Comparison of ENCODE assay signal across 9 cellular contexts in the genomic region with DNA sequence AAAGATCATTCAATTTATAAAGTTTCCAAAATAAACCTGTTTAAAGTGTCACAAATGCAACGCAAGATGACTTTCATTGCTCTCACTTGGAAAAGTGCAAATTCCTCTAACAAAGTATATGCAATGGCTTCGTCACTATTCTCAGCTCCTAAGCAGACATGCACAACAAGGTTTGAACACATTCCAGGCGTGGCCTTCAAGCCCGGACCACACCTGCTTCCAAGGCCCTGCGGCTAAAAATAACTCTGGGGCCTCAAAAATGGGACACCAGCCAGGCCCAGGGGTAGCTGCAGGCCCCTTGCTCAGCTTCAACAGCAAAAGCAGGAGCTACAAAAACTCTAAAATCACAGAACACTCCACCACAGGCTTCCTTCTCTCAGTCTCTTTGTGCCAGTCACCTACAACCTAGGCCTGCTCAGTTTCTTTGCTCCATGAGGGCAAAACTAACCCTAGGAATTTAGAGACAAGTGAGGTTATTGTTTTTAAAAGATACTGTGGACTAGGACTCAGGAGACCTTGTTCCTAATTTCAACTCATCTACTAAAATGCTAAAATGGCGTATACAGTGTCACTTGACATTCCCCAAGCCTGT. TPM values are rescaled to one million over a fixed set of nuclear protein-coding genes. Genes with fewer than 3 reads are reported as not detected.
A peak's percentile ranks its signal among the peaks of the same experiment; 100 is the strongest.
DNase-seq lines count a peak whose midpoint lies in the region; ATAC-seq and TF ChIP-seq lines count a peak whose summit lies in the region.
"Had no signal": no experiment of that assay in that cellular context is flagged by ENCODE, and none has a peak within 500 bp of the region (broad histone marks: within the 10 kb centered on the region; RNA-seq: fewer than 3 reads in every experiment).

No MANE protein-coding gene starts in this region.

- no peak for ATAC-seq in GM18498 (IDR thresholded peaks at IDR 0.05; ENCODE audit: unreplicated experiment)

- WGBS in stomach, 5 donors = 27 to 57% (median 36%) methylated on average over 6 of the region's 6 CpGs

- H3K9me3 Mint-ChIP-seq in activated T-helper 2 cell treated with anti-CD3 and anti-CD28 coated beads, Interferon-gamma antibody, Interleukin-2, Interleukin-4, amounts not matched to agents 10 μg/mL and 5 μg/mL and 100 μg/mL, durations not matched to agents 14 hours and 24 hours and 36 hours = no peaks in the 10 kb centered on the region

- intact Hi-C loops in activated T-helper 2 cell treated with anti-CD3 and anti-CD28 coated beads, Interferon-gamma antibody, Interleukin-2, Interleukin-4, amounts not matched to agents 10 μg/mL and 5 μg/mL and 100 μg/mL, durations not matched to agents 14 hours and 24 hours and 36 hours (cut with micrococcal nuclease) = no loop called here
- intact Hi-C loops in stomach (cut with DNase I; ENCODE audit: low total_unique reads) = no loop called here

- no peak overlapping the region for H3K4me3 Mint-ChIP-seq in activated T-helper 2 cell treated with anti-CD3 and anti-CD28 coated beads, Interferon-gamma antibody, Interleukin-2, Interleukin-4, amounts not matched to agents 10 μg/mL and 5 μg/mL and 100 μg/mL, durations not matched to agents 14 hours and 24 hours and 36 hours (ENCODE audit: low read depth)

- H3K27ac Mint-ChIP-seq in activated T-helper 2 cell treated with anti-CD3 and anti-CD28 coated beads, Interferon-gamma antibody, Interleukin-2, Interleukin-4, amounts not matched to agents 10 μg/mL and 5 μg/mL and 100 μg/mL, durations not matched to agents 14 hours and 24 hours and 36 hours = peak overlapping the region; percentile 67

- no peak overlapping the region for H3K4me3 ChIP-seq in stomach

- DNase-seq in NCI-H1694 (lab: John Stamatoyannopoulos, UW) (peak; percentile 36), NCI-H1694 treated with DMSO at 0.1 percent for 48 hours (lab: John Stamatoyannopoulos, UW) (no peak), iPS-NIHi11 (ENCODE audit: low spot score) (peak; percentile 31), stomach (peak; percentile 78), AG20443 (ENCODE audit: low spot score) (no peak), GOT3 (lab: John Stamatoyannopoulos, UW) (no peak)
- no peak for DNase-seq in activated T-helper 2 cell treated with anti-CD3 and anti-CD28 coated beads, Interferon-gamma antibody, Interleukin-2, Interleukin-4, amounts not matched to agents 10 μg/mL and 5 μg/mL and 100 μg/mL, durations not matched to agents 14 hours and 24 hours and 36 hours (ENCODE audit: low spot score)
- DNase-seq: activated effector memory CD4-positive, alpha-beta T cell treated with Interleukin-2 at 50 U/mL for 16 hours had no signal

- peak overlapping the region; percentile 65 to 85 (median 74) for H3K27ac ChIP-seq in stomach

- no peak for TF ChIP-seq CTCF in stomach (IDR thresholded peaks at IDR 0.05)

- H3K9me3 ChIP-seq in stomach = no peaks in the 10 kb centered on the region

- H3K36me3 Mint-ChIP-seq in activated T-helper 2 cell treated with anti-CD3 and anti-CD28 coated beads, Interferon-gamma antibody, Interleukin-2, Interleukin-4, amounts not matched to agents 10 μg/mL and 5 μg/mL and 100 μg/mL, durations not matched to agents 14 hours and 24 hours and 36 hours (ENCODE audit: low read depth) = peaks cover 40% of the 10 kb centered on the region

- no peaks in the 10 kb centered on the region for H3K27me3 Mint-ChIP-seq in activated T-helper 2 cell treated with anti-CD3 and anti-CD28 coated beads, Interferon-gamma antibody, Interleukin-2, Interleukin-4, amounts not matched to agents 10 μg/mL and 5 μg/mL and 100 μg/mL, durations not matched to agents 14 hours and 24 hours and 36 hours (ENCODE audit: low read depth)

- no peak for TF ChIP-seq POLR2A in stomach (IDR thresholded peaks at IDR 0.05)

- no peaks in the 10 kb centered on the region for H3K36me3 ChIP-seq in stomach

- no peaks in the 10 kb centered on the region for H3K27me3 ChIP-seq in stomach

- no peak for TF ChIP-seq EP300 in stomach (IDR thresholded peaks at IDR 0.05)

- H3K4me1 ChIP-seq in stomach = peaks cover 26 to 75% (median 44%) of the 10 kb centered on the region in 4 donors

- peaks cover 41% of the 10 kb centered on the region for H3K4me1 Mint-ChIP-seq in activated T-helper 2 cell treated with anti-CD3 and anti-CD28 coated beads, Interferon-gamma antibody, Interleukin-2, Interleukin-4, amounts not matched to agents 10 μg/mL and 5 μg/mL and 100 μg/mL, durations not matched to agents 14 hours and 24 hours and 36 hours (ENCODE audit: low read depth)

RNA-seq across cellular contexts. Expression of gene DUSP16, which starts 29.3 kb away (rescaled TPM):
- total RNA-seq in activated T-helper 2 cell treated with anti-CD3 and anti-CD28 coated beads, Interferon-gamma antibody, Interleukin-2, Interleukin-4, amounts not matched to agents 10 μg/mL and 5 μg/mL and 100 μg/mL, durations not matched to agents 14 hours and 24 hours and 36 hours = 64.7 and 66.5 TPM in 2 replicates
- 10 to 100 TPM; 11.3 to 34.8 (median 32.0) TPM for total RNA-seq in stomach
- 10 to 100 TPM in 2 of 3 donors, 1 to 10 TPM in 1; 4.9 to 16.0 (median 13.4) TPM for polyA plus RNA-seq in stomach

Comparison
In these comparisons a context has a peak if more than half of its experiments do, and no peak if none do; other contexts are left out.
1. DNase-seq: peak in NCI-H1694 (single experiment), iPS-NIHi11 (single experiment) and stomach (single experiment); none in NCI-H1694 treated with DMSO at 0.1 percent for 48 hours (single experiment), activated T-helper 2 cell treated with anti-CD3 and anti-CD28 coated beads, Interferon-gamma antibody, Interleukin-2, Interleukin-4, amounts not matched to agents 10 μg/mL and 5 μg/mL and 100 μg/mL, durations not matched to agents 14 hours and 24 hours and 36 hours (single experiment), AG20443 (single experiment) and GOT3 (single experiment).